24 cellular contexts compared by ENCODE assay signal in the genomic region with DNA sequence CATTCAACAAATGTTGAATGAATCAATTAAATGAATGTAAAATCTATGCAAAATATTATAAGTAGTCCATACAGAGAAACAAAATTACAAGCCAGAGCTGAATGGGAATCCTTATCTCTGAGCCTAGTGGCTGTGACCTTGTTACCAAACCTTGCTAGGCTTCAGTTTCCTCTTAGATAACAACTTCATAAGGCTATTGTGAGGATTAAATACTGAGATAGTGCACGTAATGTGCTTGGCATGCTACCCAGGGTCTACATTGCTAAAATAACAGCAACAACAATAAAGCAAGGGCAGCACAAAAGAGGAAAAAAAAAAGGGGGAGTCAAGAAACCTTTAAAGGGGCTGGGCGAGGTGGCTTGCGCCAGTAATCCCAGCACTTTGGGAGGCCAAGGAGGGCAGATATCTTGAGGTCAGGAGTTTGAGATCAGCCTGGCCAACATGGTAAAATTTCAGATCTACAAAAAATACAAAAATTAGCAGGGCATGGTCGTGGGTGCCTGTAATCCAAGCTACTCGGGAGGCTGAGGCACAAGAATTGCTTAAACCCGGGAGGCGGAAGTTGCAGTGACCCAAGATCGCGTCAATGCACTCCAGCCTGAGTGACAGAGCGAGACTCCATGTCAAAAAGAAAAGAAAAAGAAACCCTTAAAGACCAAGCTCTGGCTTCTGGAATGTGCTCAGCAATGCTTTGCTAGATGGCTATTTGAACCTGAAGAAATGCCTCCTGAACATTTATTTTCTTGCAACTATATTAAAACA. TPM values are rescaled to one million over a fixed set of nuclear protein-coding genes. Genes with fewer than 3 reads are reported as not detected.
"Had no signal": no experiment of that assay in that cellular context is flagged by ENCODE, and none has a peak within 500 bp of the region (broad histone marks: within the 10 kb centered on the region; RNA-seq: fewer than 3 reads in every experiment).

No MANE protein-coding gene starts in this region.

- DNase-seq: activated CD4-positive, alpha-beta T cell treated with anti-CD3 and anti-CD28 coated beads, Interleukin-2, amount 10 ng/mL, durations not matched to agents 7 days and 5 days; activated CD4-positive, CD25-positive, alpha-beta regulatory T cell treated with anti-CD3 and anti-CD28 coated beads, Interleukin-2, amount 50 U/mL, for 72 hours; activated CD8-positive, alpha-beta memory T cell treated with anti-CD3 and anti-CD28 coated beads, Interleukin-2, amount 10 ng/mL, durations not matched to agents 7 days and 5 days; activated CD8-positive, alpha-beta T cell treated with anti-CD3 and anti-CD28 coated beads for 36 hours; activated gamma-delta T cell; activated naive CD4-positive, alpha-beta T cell treated with anti-CD3 and anti-CD28 coated beads, Interleukin-2, amount 50 U/mL, for 16 hours; activated naive CD8-positive, alpha-beta T cell treated with anti-CD3 and anti-CD28 coated beads, Interleukin-2, amount 50 U/mL, for 24 hours; activated T-cell treated with anti-CD3 and anti-CD28 coated beads for 4 hours; anterior cingulate cortex; erythroblast; foreskin keratinocyte; kidney; left lung; mammary epithelial cell; midbrain; natural killer cell; retina; stimulated activated CD4-positive, alpha-beta T cell treated with anti-CD3 and anti-CD28 coated beads, Interleukin-1b, Interleukin-23, amount 100 ng/mL, for 48 hours; T-cell had no signal

- H3K4me1 ChIP-seq: foreskin keratinocyte, left lung, tibial nerve had no signal

- H3K4me3 ChIP-seq: left lung, tibial nerve had no signal

- H3K9me3 ChIP-seq: left lung had no signal

- ATAC-seq: activated CD8-positive, alpha-beta memory T cell treated with anti-CD3 and anti-CD28 coated beads, Interleukin-2, amount 10 ng/mL, durations not matched to agents 7 days and 5 days; activated CD8-positive, alpha-beta T cell treated with anti-CD3 and anti-CD28 coated beads for 36 hours; activated naive CD8-positive, alpha-beta T cell treated with anti-CD3 and anti-CD28 coated beads, Interleukin-2, amount 50 U/mL, for 24 hours; foreskin keratinocyte; left lung; natural killer cell; T-cell had no signal

- H3K27ac ChIP-seq: foreskin keratinocyte, left lung, tibial nerve had no signal

- H3K27me3 ChIP-seq: foreskin keratinocyte, left lung, tibial nerve had no signal

- H3K36me3 ChIP-seq: left lung, tibial nerve had no signal

RNA-seq across cellular contexts. Expression of a gene that starts 14.1 kb away (rescaled TPM):
- total RNA-seq: activated CD4-positive, alpha-beta T cell treated with anti-CD3 and anti-CD28 coated beads, Interleukin-2, amount 10 ng/mL, durations not matched to agents 7 days and 5 days; activated CD8-positive, alpha-beta memory T cell treated with anti-CD3 and anti-CD28 coated beads, Interleukin-2, amount 10 ng/mL, durations not matched to agents 7 days and 5 days; activated CD8-positive, alpha-beta T cell treated with anti-CD3 and anti-CD28 coated beads for 36 hours; activated T-helper 1 cell treated with anti-CD3 and anti-CD28 coated beads, Interleukin-12 subunit alpha, Interleukin-12 subunit beta, Interleukin-2, Interleukin-4 antibody, amounts not matched to agents 30 ng/mL and 10 ng/mL and 1 ng/mL, durations not matched to agents 14 hours and 24 hours and 36 hours; chondrocyte; foreskin keratinocyte; natural killer cell; osteoblast; progenitor cell of endocrine pancreas; T-cell had no signal
- polyA plus RNA-seq: foreskin keratinocyte had no signal
